Comparison of ENCODE assay signal across 8 cellular contexts in genomic region chr13:98576963-98577822, GRCh38. TPM values are rescaled to one million over a fixed set of nuclear protein-coding genes. Genes with fewer than 3 reads are reported as not detected.
DNase-seq lines count a peak whose midpoint lies in the region; ATAC-seq and TF ChIP-seq lines count a peak whose summit lies in the region.

Gene STK24, minus strand, starts transcription at chr13:98577107. Its CDS starts 321 bp downstream, at chr13:98576786.

- H2AFZ ChIP-seq in SK-N-SH (ENCODE audit: low read depth): peak within 1 kb of the TSS; percentile 89
- H2AFZ ChIP-seq in parathyroid adenoma: peak within 1 kb of the TSS; percentile 83

- H3K9ac ChIP-seq in SK-N-SH (peak within 1 kb of the TSS; percentile 92), parathyroid adenoma (peak within 1 kb of the TSS; percentile 84)

- CTCF ChIA-PET in SK-N-SH (lab: Yijun Ruan, JAX): interaction anchor here (1.1 to 1.7 kb wide), 3 partner anchors 76 to 132 kb away, joined by 5 to 8 read pairs (median 7); no protein-coding TSS in a partner anchor

- H3K27ac ChIP-seq in SK-N-SH (ENCODE audit: low read depth in 2 of 2, low read length in 1 of 2) (peak within 1 kb of the TSS; percentile 87 to 91), adipose tissue (ENCODE audit: low read depth, low read length) (peak within 1 kb of the TSS; percentile 88), cardiac muscle cell (peak within 1 kb of the TSS; percentile 99), parathyroid adenoma (peak within 1 kb of the TSS; percentile 95)

- H4K20me1 ChIP-seq in SK-N-SH (ENCODE audit: insufficient read depth): peaks cover 38% of the 10 kb centered on the region

- TF ChIP-seq CTCF in SK-N-SH (IDR thresholded peaks at IDR 0.05): no peak
- TF ChIP-seq CTCF in cardiac muscle cell (IDR thresholded peaks at IDR 0.05; ENCODE audit: low read depth, low read length): no peak
- no peak for TF ChIP-seq CTCF in parathyroid adenoma (IDR thresholded peaks at IDR 0.05)

- peak; percentile 84 for DNase-seq in EH (ENCODE audit: low read depth)
- DNase-seq in HUDEP-2 (lab: John Stamatoyannopoulos, UW; ENCODE audit: unreplicated experiment in 76 of 76): peak in 55 of 76 experiments; percentile 3 to 65 (median 40)
- peak; percentile 97 for DNase-seq in SK-N-SH
- peak; percentile 84 to 90 for DNase-seq in cardiac muscle cell (ENCODE audit: low read depth in 1 of 2, low spot score in 1 of 2)
- DNase-seq in NCI-H446 treated with DMSO at 0.1 percent for 48 hours (lab: John Stamatoyannopoulos, UW): no peak

- peak; percentile 53 for ATAC-seq in GM21381 (IDR thresholded peaks at IDR 0.05; ENCODE audit: unreplicated experiment)

- H3K9me2 ChIP-seq in SK-N-SH: no peaks in the 10 kb centered on the region

- peaks cover 17% of the 10 kb centered on the region for H3F3A ChIP-seq in SK-N-SH (replicated peaks; ENCODE audit: insufficient read depth)

- no peak for TF ChIP-seq EP300 in SK-N-SH (IDR thresholded peaks at IDR 0.05; ENCODE audit: borderline replicate concordance in 1 of 2, low read depth in 1 of 2, low read length in 1 of 2)

- 2% methylated on average over 15 of the region's 102 CpGs for WGBS in SK-N-SH (ENCODE audit: low lambda C conversion rate)
- 0 to 1% (median 0%) methylated on average over 27 to 101 of the region's 102 CpGs for WGBS in adipose tissue, 3 donors

- H3K4me2 ChIP-seq in SK-N-SH: peak within 1 kb of the TSS; percentile 89
- peak within 1 kb of the TSS; percentile 98 for H3K4me2 ChIP-seq in parathyroid adenoma (ENCODE audit: low read length)

- H3K27me3 ChIP-seq in SK-N-SH (ENCODE audit: insufficient read depth): no peaks in the 10 kb centered on the region
- no peaks in the 10 kb centered on the region for H3K27me3 ChIP-seq in cardiac muscle cell
- H3K27me3 ChIP-seq in parathyroid adenoma (ENCODE audit: control insufficient read depth, insufficient read depth, low read length): no peaks in the 10 kb centered on the region

- H3K4me1 ChIP-seq in SK-N-SH (ENCODE audit: control insufficient read depth in 1 of 2, insufficient read depth in 2 of 2, low read depth in 1 of 2, low read length in 1 of 2) (peaks cover 25 to 35% of the 10 kb centered on the region in 2 experiments), cardiac muscle cell (ENCODE audit: low read depth) (peaks cover 41% of the 10 kb centered on the region), parathyroid adenoma (no peaks in the 10 kb centered on the region)

- H3K36me3 ChIP-seq in SK-N-SH (replicated peaks in 1 of 2; ENCODE audit: control insufficient read depth in 1 of 2, insufficient read depth in 2 of 2, low read length in 1 of 2): no peaks in the 10 kb centered on the region
- H3K36me3 ChIP-seq in cardiac muscle cell: no peaks in the 10 kb centered on the region
- no peaks in the 10 kb centered on the region for H3K36me3 ChIP-seq in parathyroid adenoma (ENCODE audit: control insufficient read depth, insufficient read depth, low read length)

- TF ChIP-seq RAD21 in SK-N-SH (IDR thresholded peaks at IDR 0.05; ENCODE audit: low read length): no peak

- peak within 1 kb of the TSS; percentile 76 to 92 for H3K4me3 ChIP-seq in SK-N-SH (ENCODE audit: low read depth in 2 of 2, low read length in 1 of 2)
- H3K4me3 ChIP-seq in cardiac muscle cell: peak within 1 kb of the TSS; percentile 98
- peak within 1 kb of the TSS; percentile 84 for H3K4me3 ChIP-seq in parathyroid adenoma (ENCODE audit: low read depth, low read length)

- H3K79me2 ChIP-seq in SK-N-SH (ENCODE audit: insufficient read depth) (peaks cover 43% of the 10 kb centered on the region), parathyroid adenoma (peaks cover 8% of the 10 kb centered on the region)

- H3K9me3 ChIP-seq in SK-N-SH (no peaks in the 10 kb centered on the region), cardiac muscle cell (ENCODE audit: low read depth) (no peaks in the 10 kb centered on the region), parathyroid adenoma (ENCODE audit: control insufficient read depth, low read length) (no peaks in the 10 kb centered on the region)

- POLR2A ChIA-PET in SK-N-SH (lab: Yijun Ruan, JAX): interaction anchor here (1.0 to 1.6 kb wide), 2 partner anchors 9 to 131 kb away, joined by 3 to 4 read pairs; no protein-coding TSS in a partner anchor

TF ChIP-seq in SK-N-SH, 30 proteins besides CTCF, POLR2A, EP300 and RAD21:
- peak; percentile 5; the same call in 1 of the 2 replicates for TF ChIP-seq SMC3 (IDR thresholded peaks at IDR 0.05; ENCODE audit: low read depth, low read length)
- no peak for TF ChIP-seq RCOR1 (IDR thresholded peaks at IDR 0.05; ENCODE audit: low read length)
- TF ChIP-seq ELF1 (IDR thresholded peaks at IDR 0.05): peak; percentile 25; the same call in 1 of the 2 replicates
- peak; percentile 19; the same call in 1 of the 2 replicates for TF ChIP-seq GABPA (IDR thresholded peaks at IDR 0.05; ENCODE audit: low read depth)
- TF ChIP-seq RXRA (IDR thresholded peaks at IDR 0.05; ENCODE audit: borderline replicate concordance, low read depth): no peak
- TF ChIP-seq TAF1 (IDR thresholded peaks at IDR 0.05; ENCODE audit: borderline replicate concordance, low read depth, low read length): peak; percentile 26; the same call in 1 of the 2 replicates
- TF ChIP-seq TEAD4 (IDR thresholded peaks at IDR 0.05; ENCODE audit: borderline replicate concordance, insufficient read depth): no peak
- TF ChIP-seq POLR2AphosphoS5 (IDR thresholded peaks at IDR 0.05; ENCODE audit: low read depth, low read length): peak; percentile 47; the same call in 1 of the 2 replicates
- TF ChIP-seq CHD2 (IDR thresholded peaks at IDR 0.05; ENCODE audit: low read length, partially characterized antibody): peak; percentile 49

RNA-seq across cellular contexts. Expression of gene STK24, which starts in this region (rescaled TPM):
- polyA plus RNA-seq in SK-N-SH (2012; rRNA removed) (17.1 and 30.5 TPM in 2 replicates), adipose tissue (10 to 100 TPM; 30.4 to 65.9 (median 52.7) TPM), cardiac muscle cell (98.0 and 114 TPM in 2 replicates)
- 37.7 and 54.1 TPM in 2 replicates for polyA plus RNA-seq in SK-N-SH (2012; cell fraction: cytosol; rRNA removed)
- 25.0 and 27.8 TPM in 2 replicates for polyA plus RNA-seq in SK-N-SH (2012; cell fraction: nucleus; rRNA removed)
- 76.7 and 83.3 TPM in 2 replicates for total RNA-seq in cardiac muscle cell
